In the genomic region with DNA sequence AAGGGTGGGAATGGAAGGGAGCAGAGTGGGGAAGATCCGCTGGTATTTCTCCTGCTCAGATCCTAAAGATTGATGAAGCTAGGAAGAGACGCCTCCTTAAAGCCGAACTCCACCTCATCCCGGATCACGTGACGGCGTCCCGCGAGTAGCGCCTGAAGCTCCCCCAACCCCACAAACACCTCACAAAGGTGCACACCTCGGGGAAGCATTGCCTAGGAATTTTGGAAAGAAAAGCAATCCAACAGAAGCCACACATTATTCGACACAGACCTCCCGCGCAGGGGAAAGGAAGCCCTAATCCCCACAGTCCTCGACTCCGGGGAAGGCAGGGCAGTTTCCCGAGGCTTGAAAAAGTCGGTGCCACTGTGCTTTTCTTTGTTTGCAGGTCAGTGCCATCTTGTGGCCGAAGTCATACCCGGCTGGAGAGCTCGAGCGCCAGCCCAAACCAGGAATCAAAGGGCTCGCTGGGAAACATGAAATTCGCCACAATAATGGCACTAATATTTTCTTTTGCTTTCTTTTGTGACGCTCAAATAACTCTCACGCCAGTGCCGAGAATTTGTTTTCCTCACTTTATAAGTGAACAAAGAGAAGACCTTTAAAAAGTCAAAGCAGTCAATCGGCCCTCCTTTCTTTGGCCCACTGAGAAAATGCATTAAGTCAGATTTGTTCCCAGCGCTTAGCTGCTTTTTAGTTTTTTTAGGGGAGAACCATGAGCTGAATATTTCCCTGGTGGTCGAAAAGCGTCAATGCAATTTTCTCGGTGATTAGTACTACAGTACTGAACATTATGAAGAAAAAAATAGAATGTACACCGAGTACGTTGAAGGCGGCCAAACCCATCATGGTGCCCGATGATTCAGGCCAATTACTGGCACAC, we compare ENCODE assay signal across 1 cellular context.
TF ChIP-seq lines count a peak whose summit lies in the region.

A gene (minus strand): TSS at position 71 of the 880 bp plus-strand sequence. CDS start 6,042 bp downstream, outside the sequence.

TF ChIP-seq in HepG2, 621 proteins besides CTCF, POLR2A, EP300 and RAD21 (continued from another document):
- TF ChIP-seq AHR (CRISPR knock-in tag; IDR thresholded peaks at IDR 0.05) = no peak
TF ChIP-seq in HepG2: peak in this region for 4.
